ENCODE assay signal across 19 cellular contexts in genomic region chr11:38274031-38274430, GRCh38.
DNase-seq lines count a peak whose midpoint lies in the region; ATAC-seq, FAIRE-seq and TF ChIP-seq lines count a peak whose summit lies in the region.
"Had no signal": no experiment of that assay in that cellular context is flagged by ENCODE, and none has a peak within 500 bp of the region (broad histone marks: within the 10 kb centered on the region; RNA-seq: fewer than 3 reads in every experiment).

No MANE protein-coding gene starts in this region.

- WGBS in mesenchymal stem cell: no CpG with 5 or more reads among the region's 2 CpGs
- WGBS in small intestine, 3 donors: 62 to 85% (median 77%) methylated on average over 2 of the region's 2 CpGs

- no peak for TF ChIP-seq CTCF in bronchial epithelial cell (IDR thresholded peaks at IDR 0.05; ENCODE audit: insufficient read depth, low read length, severe bottlenecking)

- no peak overlapping the region for H2BK120ac ChIP-seq in mesenchymal stem cell (ENCODE audit: low read depth, low read length)

- no peaks in the 10 kb centered on the region for H3K79me1 ChIP-seq in mesenchymal stem cell (replicated peaks; ENCODE audit: low read length, poor library complexity, severe bottlenecking)

- no peak overlapping the region for H3K18ac ChIP-seq in mesenchymal stem cell (ENCODE audit: low read depth in 1 of 2, low read length in 2 of 2)

- H2AK5ac ChIP-seq in mesenchymal stem cell (ENCODE audit: low read length, severe bottlenecking): no peak overlapping the region

- no peak overlapping the region for H2BK12ac ChIP-seq in mesenchymal stem cell (ENCODE audit: low read length in 2 of 2)

- no peak overlapping the region for H4K8ac ChIP-seq in mesenchymal stem cell (ENCODE audit: low read length)

- no peak overlapping the region for H3K14ac ChIP-seq in mesenchymal stem cell (ENCODE audit: low read length in 2 of 2)

- no peaks in the 10 kb centered on the region for H3K36me3 ChIP-seq in bronchial epithelial cell (ENCODE audit: control insufficient read depth, insufficient read depth, low read length)
- no peaks in the 10 kb centered on the region for H3K36me3 ChIP-seq in mesenchymal stem cell (ENCODE audit: control insufficient read depth in 1 of 2, insufficient read depth in 2 of 2, low read depth in 1 of 2, low read length in 2 of 2)
- no peaks in the 10 kb centered on the region for H3K36me3 ChIP-seq in small intestine (ENCODE audit: control insufficient read depth in 2 of 2, insufficient read depth in 2 of 2, low read length in 2 of 2)

- no peak overlapping the region for H3K23ac ChIP-seq in mesenchymal stem cell (ENCODE audit: low read length in 2 of 2)

- H3K4me3 ChIP-seq in bronchial epithelial cell (ENCODE audit: low read depth, low read length): no peak overlapping the region
- no peak overlapping the region for H3K4me3 ChIP-seq in mesenchymal stem cell (ENCODE audit: insufficient read depth in 1 of 2, low read depth in 1 of 2, low read length in 2 of 2)
- H3K4me3 ChIP-seq in small intestine (ENCODE audit: low read depth in 1 of 2, low read length in 2 of 2): no peak overlapping the region
- H3K4me3 ChIP-seq: A549, SK-N-MC had no signal

- no peak overlapping the region for H2AFZ ChIP-seq in mesenchymal stem cell (ENCODE audit: low read depth, low read length)

- no peaks in the 10 kb centered on the region for H3K27me3 ChIP-seq in bronchial epithelial cell (ENCODE audit: control insufficient read depth, insufficient read depth, low read length)
- H3K27me3 ChIP-seq in mesenchymal stem cell (ENCODE audit: control insufficient read depth in 1 of 2, insufficient read depth in 1 of 2, low read length in 2 of 2): no peaks in the 10 kb centered on the region
- no peaks in the 10 kb centered on the region for H3K27me3 ChIP-seq in small intestine (ENCODE audit: control insufficient read depth in 2 of 2, insufficient read depth in 2 of 2, low read length in 2 of 2)

- H2BK5ac ChIP-seq in mesenchymal stem cell (ENCODE audit: low read depth, low read length, poor library complexity, severe bottlenecking): no peak overlapping the region

- H3K9ac ChIP-seq in mesenchymal stem cell (ENCODE audit: low read length): no peak overlapping the region

- H3K4me2 ChIP-seq in mesenchymal stem cell (ENCODE audit: low read length, poor library complexity, severe bottlenecking): no peak overlapping the region
- H3K4me2 ChIP-seq: A549 had no signal

- H4K91ac ChIP-seq in mesenchymal stem cell (ENCODE audit: low read length): no peak overlapping the region

- H3K4ac ChIP-seq in mesenchymal stem cell (ENCODE audit: low read depth in 1 of 2, low read length in 2 of 2): no peak overlapping the region

- no peak for ATAC-seq in GM18868 (IDR thresholded peaks at IDR 0.05; ENCODE audit: unreplicated experiment)
- ATAC-seq: A549 had no signal

- FAIRE-seq in bronchial epithelial cell (lab: Jason Lieb, UNC): no peak
- no peak for FAIRE-seq in small intestine (lab: Jason Lieb, UNC)
- FAIRE-seq: A549, D721Med had no signal

- no peak overlapping the region for H2BK15ac ChIP-seq in mesenchymal stem cell (ENCODE audit: low read depth, poor library complexity, severe bottlenecking)

- H3K9me3 ChIP-seq in mesenchymal stem cell (ENCODE audit: control insufficient read depth, low read length) (no peaks in the 10 kb centered on the region), small intestine (ENCODE audit: control insufficient read depth, low read depth) (no peaks in the 10 kb centered on the region)
- H3K9me3 ChIP-seq: A549 had no signal

- no peak overlapping the region for H3K27ac ChIP-seq in mesenchymal stem cell (ENCODE audit: low read length, poor library complexity, severe bottlenecking)
- no peak overlapping the region for H3K27ac ChIP-seq in small intestine (ENCODE audit: low read depth in 1 of 2, low read length in 1 of 2)
- H3K27ac ChIP-seq: A549, SK-N-MC had no signal

- H3K4me1 ChIP-seq in mesenchymal stem cell (ENCODE audit: control insufficient read depth, insufficient read depth, low read depth, low read length): no peaks in the 10 kb centered on the region
- H3K4me1 ChIP-seq in small intestine (ENCODE audit: control insufficient read depth in 2 of 2, insufficient read depth in 1 of 2, low read depth in 1 of 2, low read length in 1 of 2): no peaks in the 10 kb centered on the region
- H3K4me1 ChIP-seq: A549 had no signal

- DNase-seq in EL (peak; percentile 40), NCI-H69 (lab: John Stamatoyannopoulos, UW) (peak; percentile 46), bronchial epithelial cell (ENCODE audit: low read depth) (peak; percentile 13), mesenchymal stem cell (peak; percentile 1), NCI-H1092 (lab: John Stamatoyannopoulos, UW) (no peak), small intestine (no peak)
- no peak for DNase-seq in NK-92 treated with Interleukin-12 subunit alpha and Interleukin-12 subunit beta, amount 100 ng/mL, for 24 hours (lab: John Stamatoyannopoulos, UW)
- DNase-seq: CD4-positive, CD25-positive, alpha-beta regulatory T cell; DND-41; H9; Karpas-422; NCI-H1436 treated with DMSO at 0.1 percent for 48 hours; NCI-H2081; NCI-H524 treated with DMSO at 0.1 percent for 48 hours; OCI-M1 had no signal

Comparison
In these comparisons a context has a peak if more than half of its experiments do, and no peak if none do; other contexts are left out.
1. DNase-seq: peak in EL (single experiment), NCI-H69 (single experiment), bronchial epithelial cell (single experiment) and mesenchymal stem cell (single experiment); none in NCI-H1092 (single experiment), small intestine (single experiment) and NK-92 treated with Interleukin-12 subunit alpha and Interleukin-12 subunit beta, amount 100 ng/mL, for 24 hours (single experiment).